1 cellular context compared by ENCODE assay signal in the genomic region with DNA sequence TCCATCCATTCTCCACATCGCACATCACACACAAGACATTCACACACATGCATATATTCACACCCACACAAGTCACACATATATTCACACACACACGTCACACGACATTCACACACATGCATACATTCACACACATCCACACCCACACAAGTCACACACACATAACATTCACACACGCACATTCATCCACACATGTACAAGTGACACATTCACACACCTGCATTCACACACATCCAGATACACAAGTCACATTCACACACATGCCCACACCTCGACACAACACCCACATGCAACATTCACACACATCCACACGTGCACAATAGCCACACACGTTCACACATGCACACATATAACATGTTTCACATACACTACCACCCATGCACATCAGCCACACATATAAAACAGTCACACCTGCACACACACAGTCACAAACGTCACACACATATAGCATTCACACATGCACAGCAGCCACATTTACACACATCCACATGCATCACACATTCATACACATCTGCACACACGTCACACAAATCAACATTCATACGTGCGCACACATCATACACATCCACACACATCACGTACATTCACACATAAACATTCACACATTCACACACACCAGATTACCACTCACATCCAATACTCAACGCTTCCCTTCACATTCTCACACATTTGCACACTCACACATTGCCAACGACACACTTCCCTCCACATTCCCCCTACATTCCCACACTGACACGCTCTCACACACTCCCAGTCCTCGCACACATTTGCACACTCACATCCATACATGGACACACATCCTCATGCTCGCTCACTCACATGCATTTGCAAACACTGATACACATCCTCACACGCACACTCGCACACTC.
A peak's percentile ranks its signal among the peaks of the same experiment; 100 is the strongest.
TF ChIP-seq lines count a peak whose summit lies in the region.

No MANE protein-coding gene starts in this region.

TF ChIP-seq in HepG2, 621 proteins besides CTCF, POLR2A, EP300 and RAD21 (continued from another document):
- no peak for TF ChIP-seq ZNF800 (CRISPR knock-in tag; IDR thresholded peaks at IDR 0.05)
- no peak for TF ChIP-seq TOPORS (CRISPR knock-in tag; IDR thresholded peaks at IDR 0.05)
- no peak for TF ChIP-seq SOX6 (IDR thresholded peaks at IDR 0.05)
- no peak for TF ChIP-seq SOX6 (CRISPR knock-in tag; IDR thresholded peaks at IDR 0.05)
- no peak for TF ChIP-seq NFKB2 (CRISPR knock-in tag; IDR thresholded peaks at IDR 0.05; ENCODE audit: borderline replicate concordance)
- no peak for TF ChIP-seq TARDBP (CRISPR knock-in tag; IDR thresholded peaks at IDR 0.05)
- TF ChIP-seq ZFP37 (CRISPR knock-in tag; IDR thresholded peaks at IDR 0.05; ENCODE audit: borderline replicate concordance) = no peak
- TF ChIP-seq PHB2 (IDR thresholded peaks at IDR 0.05; ENCODE audit: partially characterized antibody) = peak; percentile 82
- TF ChIP-seq USF2 (IDR thresholded peaks at IDR 0.05; ENCODE audit: low read depth, low read length) = no peak
- no peak for TF ChIP-seq USF2 (CRISPR knock-in tag; IDR thresholded peaks at IDR 0.05; ENCODE audit: borderline replicate concordance)
- no peak for TF ChIP-seq ZNF430 (CRISPR knock-in tag; IDR thresholded peaks at IDR 0.05)
- TF ChIP-seq THAP11 (CRISPR knock-in tag; IDR thresholded peaks at IDR 0.05) = no peak
- no peak for TF ChIP-seq ZNF775 (CRISPR knock-in tag; IDR thresholded peaks at IDR 0.05; ENCODE audit: borderline replicate concordance)
- no peak for TF ChIP-seq ZNF747 (CRISPR knock-in tag; IDR thresholded peaks at IDR 0.05; ENCODE audit: borderline replicate concordance)
- TF ChIP-seq TGIF2 (CRISPR knock-in tag; IDR thresholded peaks at IDR 0.05) = no peak
- TF ChIP-seq ZSCAN5A (CRISPR knock-in tag; IDR thresholded peaks at IDR 0.05; ENCODE audit: borderline replicate concordance) = no peak
- peak; percentile 29; the same call in 1 of the 2 replicates for TF ChIP-seq NBN (conservative IDR thresholded peaks at IDR 0.05)
- 0 out of 2 replicates have a peak, but pooled peaks have one; percentile 34 for TF ChIP-seq SP2 (CRISPR knock-in tag; IDR thresholded peaks at IDR 0.05)
- TF ChIP-seq FOSL1 (CRISPR knock-in tag; IDR thresholded peaks at IDR 0.05; ENCODE audit: borderline replicate concordance) = no peak
- TF ChIP-seq, protein P1, sequence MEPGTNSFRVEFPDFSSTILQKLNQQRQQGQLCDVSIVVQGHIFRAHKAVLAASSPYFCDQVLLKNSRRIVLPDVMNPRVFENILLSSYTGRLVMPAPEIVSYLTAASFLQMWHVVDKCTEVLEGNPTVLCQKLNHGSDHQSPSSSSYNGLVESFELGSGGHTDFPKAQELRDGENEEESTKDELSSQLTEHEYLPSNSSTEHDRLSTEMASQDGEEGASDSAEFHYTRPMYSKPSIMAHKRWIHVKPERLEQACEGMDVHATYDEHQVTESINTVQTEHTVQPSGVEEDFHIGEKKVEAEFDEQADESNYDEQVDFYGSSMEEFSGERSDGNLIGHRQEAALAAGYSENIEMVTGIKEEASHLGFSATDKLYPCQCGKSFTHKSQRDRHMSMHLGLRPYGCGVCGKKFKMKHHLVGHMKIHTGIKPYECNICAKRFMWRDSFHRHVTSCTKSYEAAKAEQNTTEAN (CRISPR knock-in tag; conservative IDR thresholded peaks at IDR 0.05) = peak; percentile 50; the same call in 1 of the 2 replicates
- TF ChIP-seq, protein P2, sequence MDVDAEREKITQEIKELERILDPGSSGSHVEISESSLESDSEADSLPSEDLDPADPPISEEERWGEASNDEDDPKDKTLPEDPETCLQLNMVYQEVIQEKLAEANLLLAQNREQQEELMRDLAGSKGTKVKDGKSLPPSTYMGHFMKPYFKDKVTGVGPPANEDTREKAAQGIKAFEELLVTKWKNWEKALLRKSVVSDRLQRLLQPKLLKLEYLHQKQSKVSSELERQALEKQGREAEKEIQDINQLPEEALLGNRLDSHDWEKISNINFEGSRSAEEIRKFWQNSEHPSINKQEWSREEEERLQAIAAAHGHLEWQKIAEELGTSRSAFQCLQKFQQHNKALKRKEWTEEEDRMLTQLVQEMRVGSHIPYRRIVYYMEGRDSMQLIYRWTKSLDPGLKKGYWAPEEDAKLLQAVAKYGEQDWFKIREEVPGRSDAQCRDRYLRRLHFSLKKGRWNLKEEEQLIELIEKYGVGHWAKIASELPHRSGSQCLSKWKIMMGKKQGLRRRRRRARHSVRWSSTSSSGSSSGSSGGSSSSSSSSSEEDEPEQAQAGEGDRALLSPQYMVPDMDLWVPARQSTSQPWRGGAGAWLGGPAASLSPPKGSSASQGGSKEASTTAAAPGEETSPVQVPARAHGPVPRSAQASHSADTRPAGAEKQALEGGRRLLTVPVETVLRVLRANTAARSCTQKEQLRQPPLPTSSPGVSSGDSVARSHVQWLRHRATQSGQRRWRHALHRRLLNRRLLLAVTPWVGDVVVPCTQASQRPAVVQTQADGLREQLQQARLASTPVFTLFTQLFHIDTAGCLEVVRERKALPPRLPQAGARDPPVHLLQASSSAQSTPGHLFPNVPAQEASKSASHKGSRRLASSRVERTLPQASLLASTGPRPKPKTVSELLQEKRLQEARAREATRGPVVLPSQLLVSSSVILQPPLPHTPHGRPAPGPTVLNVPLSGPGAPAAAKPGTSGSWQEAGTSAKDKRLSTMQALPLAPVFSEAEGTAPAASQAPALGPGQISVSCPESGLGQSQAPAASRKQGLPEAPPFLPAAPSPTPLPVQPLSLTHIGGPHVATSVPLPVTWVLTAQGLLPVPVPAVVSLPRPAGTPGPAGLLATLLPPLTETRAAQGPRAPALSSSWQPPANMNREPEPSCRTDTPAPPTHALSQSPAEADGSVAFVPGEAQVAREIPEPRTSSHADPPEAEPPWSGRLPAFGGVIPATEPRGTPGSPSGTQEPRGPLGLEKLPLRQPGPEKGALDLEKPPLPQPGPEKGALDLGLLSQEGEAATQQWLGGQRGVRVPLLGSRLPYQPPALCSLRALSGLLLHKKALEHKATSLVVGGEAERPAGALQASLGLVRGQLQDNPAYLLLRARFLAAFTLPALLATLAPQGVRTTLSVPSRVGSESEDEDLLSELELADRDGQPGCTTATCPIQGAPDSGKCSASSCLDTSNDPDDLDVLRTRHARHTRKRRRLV (CRISPR knock-in tag; IDR thresholded peaks at IDR 0.05) = no peak
- TF ChIP-seq, protein P3, sequence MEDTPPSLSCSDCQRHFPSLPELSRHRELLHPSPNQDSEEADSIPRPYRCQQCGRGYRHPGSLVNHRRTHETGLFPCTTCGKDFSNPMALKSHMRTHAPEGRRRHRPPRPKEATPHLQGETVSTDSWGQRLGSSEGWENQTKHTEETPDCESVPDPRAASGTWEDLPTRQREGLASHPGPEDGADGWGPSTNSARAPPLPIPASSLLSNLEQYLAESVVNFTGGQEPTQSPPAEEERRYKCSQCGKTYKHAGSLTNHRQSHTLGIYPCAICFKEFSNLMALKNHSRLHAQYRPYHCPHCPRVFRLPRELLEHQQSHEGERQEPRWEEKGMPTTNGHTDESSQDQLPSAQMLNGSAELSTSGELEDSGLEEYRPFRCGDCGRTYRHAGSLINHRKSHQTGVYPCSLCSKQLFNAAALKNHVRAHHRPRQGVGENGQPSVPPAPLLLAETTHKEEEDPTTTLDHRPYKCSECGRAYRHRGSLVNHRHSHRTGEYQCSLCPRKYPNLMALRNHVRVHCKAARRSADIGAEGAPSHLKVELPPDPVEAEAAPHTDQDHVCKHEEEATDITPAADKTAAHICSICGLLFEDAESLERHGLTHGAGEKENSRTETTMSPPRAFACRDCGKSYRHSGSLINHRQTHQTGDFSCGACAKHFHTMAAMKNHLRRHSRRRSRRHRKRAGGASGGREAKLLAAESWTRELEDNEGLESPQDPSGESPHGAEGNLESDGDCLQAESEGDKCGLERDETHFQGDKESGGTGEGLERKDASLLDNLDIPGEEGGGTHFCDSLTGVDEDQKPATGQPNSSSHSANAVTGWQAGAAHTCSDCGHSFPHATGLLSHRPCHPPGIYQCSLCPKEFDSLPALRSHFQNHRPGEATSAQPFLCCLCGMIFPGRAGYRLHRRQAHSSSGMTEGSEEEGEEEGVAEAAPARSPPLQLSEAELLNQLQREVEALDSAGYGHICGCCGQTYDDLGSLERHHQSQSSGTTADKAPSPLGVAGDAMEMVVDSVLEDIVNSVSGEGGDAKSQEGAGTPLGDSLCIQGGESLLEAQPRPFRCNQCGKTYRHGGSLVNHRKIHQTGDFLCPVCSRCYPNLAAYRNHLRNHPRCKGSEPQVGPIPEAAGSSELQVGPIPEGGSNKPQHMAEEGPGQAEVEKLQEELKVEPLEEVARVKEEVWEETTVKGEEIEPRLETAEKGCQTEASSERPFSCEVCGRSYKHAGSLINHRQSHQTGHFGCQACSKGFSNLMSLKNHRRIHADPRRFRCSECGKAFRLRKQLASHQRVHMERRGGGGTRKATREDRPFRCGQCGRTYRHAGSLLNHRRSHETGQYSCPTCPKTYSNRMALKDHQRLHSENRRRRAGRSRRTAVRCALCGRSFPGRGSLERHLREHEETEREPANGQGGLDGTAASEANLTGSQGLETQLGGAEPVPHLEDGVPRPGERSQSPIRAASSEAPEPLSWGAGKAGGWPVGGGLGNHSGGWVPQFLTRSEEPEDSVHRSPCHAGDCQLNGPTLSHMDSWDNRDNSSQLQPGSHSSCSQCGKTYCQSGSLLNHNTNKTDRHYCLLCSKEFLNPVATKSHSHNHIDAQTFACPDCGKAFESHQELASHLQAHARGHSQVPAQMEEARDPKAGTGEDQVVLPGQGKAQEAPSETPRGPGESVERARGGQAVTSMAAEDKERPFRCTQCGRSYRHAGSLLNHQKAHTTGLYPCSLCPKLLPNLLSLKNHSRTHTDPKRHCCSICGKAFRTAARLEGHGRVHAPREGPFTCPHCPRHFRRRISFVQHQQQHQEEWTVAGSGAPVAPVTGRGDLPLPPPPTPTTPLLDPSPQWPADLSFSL (CRISPR knock-in tag; IDR thresholded peaks at IDR 0.05) = 0 out of 2 replicates have a peak, but pooled peaks have one; percentile 59
- no peak for TF ChIP-seq JUND (CRISPR knock-in tag; IDR thresholded peaks at IDR 0.05)
- no peak for TF ChIP-seq MED13 (CRISPR knock-in tag; IDR thresholded peaks at IDR 0.05)
- TF ChIP-seq MNT (IDR thresholded peaks at IDR 0.05) = peak; percentile 87
TF ChIP-seq in HepG2: peak in this region for 8.
